Comparison of ENCODE assay signal across 1 cellular context in the genomic region with DNA sequence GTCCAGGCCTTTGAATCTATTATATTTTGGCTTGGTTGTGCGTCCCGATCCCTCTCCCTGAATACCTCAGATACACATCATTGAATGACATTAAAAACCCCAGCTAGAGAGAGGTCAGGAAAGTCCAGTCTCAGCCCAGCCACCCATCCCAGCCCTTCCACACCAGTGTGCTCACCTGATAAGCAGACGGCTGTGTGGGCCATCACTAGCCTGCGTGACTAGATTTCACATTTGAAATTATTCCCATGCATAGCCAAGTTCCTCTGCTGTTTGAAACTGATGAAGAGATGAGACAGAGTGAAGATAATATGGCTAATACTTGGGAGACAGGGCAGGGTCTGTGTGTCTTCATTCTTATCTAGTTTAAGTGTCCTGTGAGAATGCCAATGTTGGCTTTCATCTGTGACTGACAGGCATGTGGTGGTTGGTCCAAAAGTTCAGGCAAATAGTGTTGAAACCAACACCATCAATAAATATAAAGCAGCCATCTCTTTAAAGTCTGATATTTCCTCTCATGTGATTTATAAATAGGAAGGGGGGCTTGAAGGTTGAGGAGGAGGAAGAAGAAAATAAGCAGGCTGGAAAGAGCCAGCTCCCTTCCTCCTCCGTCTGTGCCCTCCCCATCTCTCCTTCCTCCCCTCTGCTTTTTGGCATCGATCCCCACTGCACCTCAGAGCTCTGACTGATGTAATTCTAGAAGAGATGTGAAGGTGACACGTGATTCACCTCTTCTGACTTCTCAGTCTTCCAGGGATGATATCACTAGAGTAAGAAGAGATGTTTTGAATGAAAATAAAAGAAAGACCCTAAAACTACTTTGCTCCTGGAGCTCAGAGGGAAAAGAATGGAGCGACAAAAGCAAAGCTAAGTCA.
TF ChIP-seq lines count a peak whose summit lies in the region.

No MANE protein-coding gene starts in this region.

TF ChIP-seq in HepG2, 621 proteins besides CTCF, POLR2A, EP300 and RAD21:
- TF ChIP-seq ZNF564 (CRISPR knock-in tag; IDR thresholded peaks at IDR 0.05) = no peak
- 0 out of 2 replicates have a peak, but pooled peaks have one; percentile 25 for TF ChIP-seq TGIF2 (CRISPR knock-in tag; IDR thresholded peaks at IDR 0.05)
- TF ChIP-seq ZNF333 (CRISPR knock-in tag; IDR thresholded peaks at IDR 0.05; ENCODE audit: borderline replicate concordance) = no peak
- TF ChIP-seq, protein P1, sequence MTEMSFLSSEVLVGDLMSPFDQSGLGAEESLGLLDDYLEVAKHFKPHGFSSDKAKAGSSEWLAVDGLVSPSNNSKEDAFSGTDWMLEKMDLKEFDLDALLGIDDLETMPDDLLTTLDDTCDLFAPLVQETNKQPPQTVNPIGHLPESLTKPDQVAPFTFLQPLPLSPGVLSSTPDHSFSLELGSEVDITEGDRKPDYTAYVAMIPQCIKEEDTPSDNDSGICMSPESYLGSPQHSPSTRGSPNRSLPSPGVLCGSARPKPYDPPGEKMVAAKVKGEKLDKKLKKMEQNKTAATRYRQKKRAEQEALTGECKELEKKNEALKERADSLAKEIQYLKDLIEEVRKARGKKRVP (CRISPR knock-in tag; IDR thresholded peaks at IDR 0.05) = peak in 1 of 2 experiments; percentile 74; a peak in 2 of 4 replicates
- no peak for TF ChIP-seq ZNF891 (CRISPR knock-in tag; IDR thresholded peaks at IDR 0.05)
- TF ChIP-seq, protein P2, sequence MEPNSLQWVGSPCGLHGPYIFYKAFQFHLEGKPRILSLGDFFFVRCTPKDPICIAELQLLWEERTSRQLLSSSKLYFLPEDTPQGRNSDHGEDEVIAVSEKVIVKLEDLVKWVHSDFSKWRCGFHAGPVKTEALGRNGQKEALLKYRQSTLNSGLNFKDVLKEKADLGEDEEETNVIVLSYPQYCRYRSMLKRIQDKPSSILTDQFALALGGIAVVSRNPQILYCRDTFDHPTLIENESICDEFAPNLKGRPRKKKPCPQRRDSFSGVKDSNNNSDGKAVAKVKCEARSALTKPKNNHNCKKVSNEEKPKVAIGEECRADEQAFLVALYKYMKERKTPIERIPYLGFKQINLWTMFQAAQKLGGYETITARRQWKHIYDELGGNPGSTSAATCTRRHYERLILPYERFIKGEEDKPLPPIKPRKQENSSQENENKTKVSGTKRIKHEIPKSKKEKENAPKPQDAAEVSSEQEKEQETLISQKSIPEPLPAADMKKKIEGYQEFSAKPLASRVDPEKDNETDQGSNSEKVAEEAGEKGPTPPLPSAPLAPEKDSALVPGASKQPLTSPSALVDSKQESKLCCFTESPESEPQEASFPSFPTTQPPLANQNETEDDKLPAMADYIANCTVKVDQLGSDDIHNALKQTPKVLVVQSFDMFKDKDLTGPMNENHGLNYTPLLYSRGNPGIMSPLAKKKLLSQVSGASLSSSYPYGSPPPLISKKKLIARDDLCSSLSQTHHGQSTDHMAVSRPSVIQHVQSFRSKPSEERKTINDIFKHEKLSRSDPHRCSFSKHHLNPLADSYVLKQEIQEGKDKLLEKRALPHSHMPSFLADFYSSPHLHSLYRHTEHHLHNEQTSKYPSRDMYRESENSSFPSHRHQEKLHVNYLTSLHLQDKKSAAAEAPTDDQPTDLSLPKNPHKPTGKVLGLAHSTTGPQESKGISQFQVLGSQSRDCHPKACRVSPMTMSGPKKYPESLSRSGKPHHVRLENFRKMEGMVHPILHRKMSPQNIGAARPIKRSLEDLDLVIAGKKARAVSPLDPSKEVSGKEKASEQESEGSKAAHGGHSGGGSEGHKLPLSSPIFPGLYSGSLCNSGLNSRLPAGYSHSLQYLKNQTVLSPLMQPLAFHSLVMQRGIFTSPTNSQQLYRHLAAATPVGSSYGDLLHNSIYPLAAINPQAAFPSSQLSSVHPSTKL (CRISPR knock-in tag; IDR thresholded peaks at IDR 0.05) = 0 out of 2 replicates have a peak, but pooled peaks have one; percentile 14
- TF ChIP-seq NONO (IDR thresholded peaks at IDR 0.05) = no peak
- no peak for TF ChIP-seq NONO (CRISPR knock-in tag; conservative IDR thresholded peaks at IDR 0.05)
- TF ChIP-seq, protein P3, sequence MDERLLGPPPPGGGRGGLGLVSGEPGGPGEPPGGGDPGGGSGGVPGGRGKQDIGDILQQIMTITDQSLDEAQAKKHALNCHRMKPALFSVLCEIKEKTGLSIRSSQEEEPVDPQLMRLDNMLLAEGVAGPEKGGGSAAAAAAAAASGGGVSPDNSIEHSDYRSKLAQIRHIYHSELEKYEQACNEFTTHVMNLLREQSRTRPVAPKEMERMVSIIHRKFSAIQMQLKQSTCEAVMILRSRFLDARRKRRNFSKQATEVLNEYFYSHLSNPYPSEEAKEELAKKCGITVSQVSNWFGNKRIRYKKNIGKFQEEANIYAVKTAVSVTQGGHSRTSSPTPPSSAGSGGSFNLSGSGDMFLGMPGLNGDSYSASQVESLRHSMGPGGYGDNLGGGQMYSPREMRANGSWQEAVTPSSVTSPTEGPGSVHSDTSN (CRISPR knock-in tag; IDR thresholded peaks at IDR 0.05) = peak; percentile 66
- peak; percentile 52; the same call in 1 of the 2 replicates for TF ChIP-seq TBX3 (IDR thresholded peaks at IDR 0.05; ENCODE audit: borderline replicate concordance)
- TF ChIP-seq, protein P4, sequence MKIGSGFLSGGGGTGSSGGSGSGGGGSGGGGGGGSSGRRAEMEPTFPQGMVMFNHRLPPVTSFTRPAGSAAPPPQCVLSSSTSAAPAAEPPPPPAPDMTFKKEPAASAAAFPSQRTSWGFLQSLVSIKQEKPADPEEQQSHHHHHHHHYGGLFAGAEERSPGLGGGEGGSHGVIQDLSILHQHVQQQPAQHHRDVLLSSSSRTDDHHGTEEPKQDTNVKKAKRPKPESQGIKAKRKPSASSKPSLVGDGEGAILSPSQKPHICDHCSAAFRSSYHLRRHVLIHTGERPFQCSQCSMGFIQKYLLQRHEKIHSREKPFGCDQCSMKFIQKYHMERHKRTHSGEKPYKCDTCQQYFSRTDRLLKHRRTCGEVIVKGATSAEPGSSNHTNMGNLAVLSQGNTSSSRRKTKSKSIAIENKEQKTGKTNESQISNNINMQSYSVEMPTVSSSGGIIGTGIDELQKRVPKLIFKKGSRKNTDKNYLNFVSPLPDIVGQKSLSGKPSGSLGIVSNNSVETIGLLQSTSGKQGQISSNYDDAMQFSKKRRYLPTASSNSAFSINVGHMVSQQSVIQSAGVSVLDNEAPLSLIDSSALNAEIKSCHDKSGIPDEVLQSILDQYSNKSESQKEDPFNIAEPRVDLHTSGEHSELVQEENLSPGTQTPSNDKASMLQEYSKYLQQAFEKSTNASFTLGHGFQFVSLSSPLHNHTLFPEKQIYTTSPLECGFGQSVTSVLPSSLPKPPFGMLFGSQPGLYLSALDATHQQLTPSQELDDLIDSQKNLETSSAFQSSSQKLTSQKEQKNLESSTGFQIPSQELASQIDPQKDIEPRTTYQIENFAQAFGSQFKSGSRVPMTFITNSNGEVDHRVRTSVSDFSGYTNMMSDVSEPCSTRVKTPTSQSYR (CRISPR knock-in tag; IDR thresholded peaks at IDR 0.05; ENCODE audit: borderline replicate concordance) = no peak
- 0 out of 2 replicates have a peak, but pooled peaks have one; percentile 18 for TF ChIP-seq MED1 (CRISPR knock-in tag; IDR thresholded peaks at IDR 0.05)
- TF ChIP-seq HNF4A (CRISPR knock-in tag; IDR thresholded peaks at IDR 0.05) = peak; percentile 56; the same call in 1 of the 2 replicates
- TF ChIP-seq, protein P5, sequence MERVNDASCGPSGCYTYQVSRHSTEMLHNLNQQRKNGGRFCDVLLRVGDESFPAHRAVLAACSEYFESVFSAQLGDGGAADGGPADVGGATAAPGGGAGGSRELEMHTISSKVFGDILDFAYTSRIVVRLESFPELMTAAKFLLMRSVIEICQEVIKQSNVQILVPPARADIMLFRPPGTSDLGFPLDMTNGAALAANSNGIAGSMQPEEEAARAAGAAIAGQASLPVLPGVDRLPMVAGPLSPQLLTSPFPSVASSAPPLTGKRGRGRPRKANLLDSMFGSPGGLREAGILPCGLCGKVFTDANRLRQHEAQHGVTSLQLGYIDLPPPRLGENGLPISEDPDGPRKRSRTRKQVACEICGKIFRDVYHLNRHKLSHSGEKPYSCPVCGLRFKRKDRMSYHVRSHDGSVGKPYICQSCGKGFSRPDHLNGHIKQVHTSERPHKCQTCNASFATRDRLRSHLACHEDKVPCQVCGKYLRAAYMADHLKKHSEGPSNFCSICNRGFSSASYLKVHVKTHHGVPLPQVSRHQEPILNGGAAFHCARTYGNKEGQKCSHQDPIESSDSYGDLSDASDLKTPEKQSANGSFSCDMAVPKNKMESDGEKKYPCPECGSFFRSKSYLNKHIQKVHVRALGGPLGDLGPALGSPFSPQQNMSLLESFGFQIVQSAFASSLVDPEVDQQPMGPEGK (CRISPR knock-in tag; IDR thresholded peaks at IDR 0.05) = 0 out of 2 replicates have a peak, but pooled peaks have one; percentile 10
